In genomic region chr4:139227729-139228404, GRCh38 we compare ENCODE assay signal across 8 cellular contexts. TPM values are rescaled to one million over a fixed set of nuclear protein-coding genes. Genes with fewer than 3 reads are reported as not detected.
DNase-seq lines count a peak whose midpoint lies in the region; ATAC-seq and TF ChIP-seq lines count a peak whose summit lies in the region.

No MANE protein-coding gene starts in this region.

- no peak overlapping the region for H3K27ac Mint-ChIP-seq in activated naive CD4-positive, alpha-beta T cell treated with anti-CD3 and anti-CD28 coated beads, Interleukin-2, amount 10 ng/mL, durations not matched to agents 7 days and 5 days
- no peak overlapping the region for H3K27ac Mint-ChIP-seq in activated CD8-positive, alpha-beta T cell treated with anti-CD3 and anti-CD28 coated beads, Interleukin-2, amount 10 ng/mL, durations not matched to agents 7 days and 5 days

- no peaks in the 10 kb centered on the region for H3K27me3 Mint-ChIP-seq in activated naive CD4-positive, alpha-beta T cell treated with anti-CD3 and anti-CD28 coated beads, Interleukin-2, amount 10 ng/mL, durations not matched to agents 7 days and 5 days
- no peaks in the 10 kb centered on the region for H3K27me3 Mint-ChIP-seq in activated CD8-positive, alpha-beta T cell treated with anti-CD3 and anti-CD28 coated beads, Interleukin-2, amount 10 ng/mL, durations not matched to agents 7 days and 5 days (ENCODE audit: low read depth)

- no peak overlapping the region for H3K4me3 Mint-ChIP-seq in activated naive CD4-positive, alpha-beta T cell treated with anti-CD3 and anti-CD28 coated beads, Interleukin-2, amount 10 ng/mL, durations not matched to agents 7 days and 5 days
- H3K4me3 Mint-ChIP-seq in activated CD8-positive, alpha-beta T cell treated with anti-CD3 and anti-CD28 coated beads, Interleukin-2, amount 10 ng/mL, durations not matched to agents 7 days and 5 days: no peak overlapping the region

- no peaks in the 10 kb centered on the region for H3K4me1 ChIP-seq in psoas muscle

- H3K36me3 Mint-ChIP-seq in activated naive CD4-positive, alpha-beta T cell treated with anti-CD3 and anti-CD28 coated beads, Interleukin-2, amount 10 ng/mL, durations not matched to agents 7 days and 5 days: no peaks in the 10 kb centered on the region
- no peaks in the 10 kb centered on the region for H3K36me3 Mint-ChIP-seq in activated CD8-positive, alpha-beta T cell treated with anti-CD3 and anti-CD28 coated beads, Interleukin-2, amount 10 ng/mL, durations not matched to agents 7 days and 5 days (ENCODE audit: low read depth)

- no peak overlapping the region for H3K27ac ChIP-seq in psoas muscle

- no peak overlapping the region for H3K4me3 ChIP-seq in psoas muscle

- CTCF ChIA-PET in activated naive CD4-positive, alpha-beta T cell treated with anti-CD3 and anti-CD28 coated beads, Interleukin-2, amount 10 ng/mL, durations not matched to agents 7 days and 5 days (lab: Charles Lee): interaction anchor here (0.6 to 2.0 kb wide), 16 partner anchors 9 to 197 kb away, joined by 3 to 6 read pairs (median 4); no protein-coding TSS in a partner anchor
- CTCF ChIA-PET in activated CD8-positive, alpha-beta T cell treated with anti-CD3 and anti-CD28 coated beads, Interleukin-2, amount 10 ng/mL, durations not matched to agents 7 days and 5 days (lab: Charles Lee): interaction anchor here (0.7 to 4.0 kb wide), 11 partner anchors 11 to 244 kb away, joined by 3 to 28 read pairs (median 4); partner anchors contain the start of genes MGARP and NAA15

- peak; percentile 42 for DNase-seq in activated naive CD4-positive, alpha-beta T cell treated with anti-CD3 and anti-CD28 coated beads, Interleukin-2, amount 10 ng/mL, durations not matched to agents 7 days and 5 days
- DNase-seq in activated naive CD4-positive, alpha-beta T cell (lab: John Stamatoyannopoulos, UW): no peak
- no peak for DNase-seq in activated CD8-positive, alpha-beta T cell treated with anti-CD3 and anti-CD28 coated beads, Interleukin-2, amount 10 ng/mL, durations not matched to agents 7 days and 5 days
- DNase-seq in psoas muscle (no peak), omental fat pad (ENCODE audit: low spot score) (no peak), NCI-H1105 (lab: John Stamatoyannopoulos, UW) (no peak)
- DNase-seq in stimulated activated CD4-positive, alpha-beta T cell treated with anti-CD3 and anti-CD28 coated beads, Interleukin-1b, Interleukin-23, amount 100 ng/mL, for 48 hours: no peak

- H3K27me3 ChIP-seq in psoas muscle (ENCODE audit: insufficient read depth in 3 of 3, low read length in 2 of 3): no peaks in the 10 kb centered on the region

- peak; percentile 11 for TF ChIP-seq CTCF in psoas muscle (IDR thresholded peaks at IDR 0.05)
- no peak for TF ChIP-seq CTCF in omental fat pad (IDR thresholded peaks at IDR 0.05)

- H3K9me3 ChIP-seq in psoas muscle: no peaks in the 10 kb centered on the region

- POLR2A ChIA-PET in activated CD8-positive, alpha-beta T cell treated with anti-CD3 and anti-CD28 coated beads, Interleukin-2, amount 10 ng/mL, durations not matched to agents 7 days and 5 days (lab: Charles Lee): interaction anchor here (0.5 kb wide), 1 partner anchor 194 kb away, joined by 3 read pairs; no protein-coding TSS in a partner anchor

- WGBS in psoas muscle, 3 donors: 55 to 63% (median 62%) methylated on average over 2 of the region's 2 CpGs

- H3K9me3 Mint-ChIP-seq in activated naive CD4-positive, alpha-beta T cell treated with anti-CD3 and anti-CD28 coated beads, Interleukin-2, amount 10 ng/mL, durations not matched to agents 7 days and 5 days: no peaks in the 10 kb centered on the region
- H3K9me3 Mint-ChIP-seq in activated CD8-positive, alpha-beta T cell treated with anti-CD3 and anti-CD28 coated beads, Interleukin-2, amount 10 ng/mL, durations not matched to agents 7 days and 5 days (ENCODE audit: insufficient read depth): no peaks in the 10 kb centered on the region

- ATAC-seq in HG03159 (IDR thresholded peaks at IDR 0.05; ENCODE audit: unreplicated experiment) (peak; percentile 62), psoas muscle (no peak), omental fat pad (ENCODE audit: low FRiP score) (no peak)
- ATAC-seq in activated CD8-positive, alpha-beta T cell treated with anti-CD3 and anti-CD28 coated beads, Interleukin-2, amount 10 ng/mL, durations not matched to agents 7 days and 5 days: peak; percentile 65

- H3K4me1 Mint-ChIP-seq in activated naive CD4-positive, alpha-beta T cell treated with anti-CD3 and anti-CD28 coated beads, Interleukin-2, amount 10 ng/mL, durations not matched to agents 7 days and 5 days: peaks cover 11% of the 10 kb centered on the region
- H3K4me1 Mint-ChIP-seq in activated CD8-positive, alpha-beta T cell treated with anti-CD3 and anti-CD28 coated beads, Interleukin-2, amount 10 ng/mL, durations not matched to agents 7 days and 5 days (ENCODE audit: low read depth): peaks cover 7% of the 10 kb centered on the region

- H3K36me3 ChIP-seq in psoas muscle (ENCODE audit: insufficient read depth in 1 of 2, low read depth in 1 of 2): no peaks in the 10 kb centered on the region

- intact Hi-C loops in psoas muscle (cut with DNase I): loop anchor here in 1 of 2 donors (5.0 kb wide), 1 partner anchor 64 kb away; no protein-coding TSS in a partner anchor

RNA-seq across cellular contexts. Expression of gene ELF2, which starts 50.8 kb away (rescaled TPM):
- 10 to 100 TPM; 34.3 to 36.3 TPM for total RNA-seq in activated CD8-positive, alpha-beta T cell treated with anti-CD3 and anti-CD28 coated beads, Interleukin-2, amount 10 ng/mL, durations not matched to agents 7 days and 5 days
- 10 to 100 TPM; 27.0 to 31.7 (median 28.5) TPM for total RNA-seq in psoas muscle
- polyA plus RNA-seq in psoas muscle: 10 to 100 TPM; 10.3 to 25.8 (median 14.7) TPM
- total RNA-seq in omental fat pad: 10 to 100 TPM; 39.0 to 89.5 (median 48.7) TPM

RNA-seq across cellular contexts. Expression of gene MGARP, which starts 52.2 kb away (rescaled TPM):
- under 1 TPM in 1 of 2 experiments, not detected in 1; 0.26 TPM for total RNA-seq in activated CD8-positive, alpha-beta T cell treated with anti-CD3 and anti-CD28 coated beads, Interleukin-2, amount 10 ng/mL, durations not matched to agents 7 days and 5 days
- total RNA-seq in psoas muscle: 1 to 10 TPM in 1 of 4 donors, under 1 TPM in 2, not detected in 1; 0.26 to 1.0 (median 0.34) TPM
- polyA plus RNA-seq in psoas muscle: 1 to 10 TPM in 1 of 3 donors, under 1 TPM in 2; 0.13 to 2.1 (median 0.27) TPM
- total RNA-seq in omental fat pad: 10 to 100 TPM in 1 of 4 donors, 1 to 10 TPM in 2, under 1 TPM in 1; 0.63 to 20.6 (median 7.5) TPM

Comparison
In these comparisons a context has a peak if more than half of its experiments do, and no peak if none do; other contexts are left out.
1. ATAC-seq: peak in HG03159 (single experiment) and activated CD8-positive, alpha-beta T cell treated with anti-CD3 and anti-CD28 coated beads, Interleukin-2, amount 10 ng/mL, durations not matched to agents 7 days and 5 days (single experiment); none in psoas muscle (0 of 4) and omental fat pad (single experiment).